Comparison of ENCODE assay signal across 8 cellular contexts in the genomic region with DNA sequence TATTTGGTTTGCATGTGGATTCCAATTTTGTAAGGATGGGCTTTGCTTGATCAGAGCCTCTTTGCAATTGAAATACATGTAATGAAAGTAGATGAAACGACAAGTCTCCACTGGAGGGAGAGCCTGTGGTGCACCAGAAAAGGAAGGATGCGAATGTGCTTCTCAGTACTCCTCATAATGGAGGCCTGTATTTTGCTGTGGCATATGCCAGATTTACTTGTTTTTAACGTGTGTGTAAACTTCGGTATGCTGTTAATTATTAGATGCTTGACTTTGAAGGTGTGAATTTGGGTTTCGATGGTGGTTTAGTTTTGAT. TPM values are rescaled to one million over a fixed set of nuclear protein-coding genes. Genes with fewer than 3 reads are reported as not detected.
DNase-seq lines count a peak whose midpoint lies in the region; ATAC-seq and TF ChIP-seq lines count a peak whose summit lies in the region.

No MANE protein-coding gene starts in this region.

- H3K36me3 Mint-ChIP-seq in CD4-positive, alpha-beta memory T cell = peaks cover 44 to 59% of the 10 kb centered on the region in 2 donors

- in situ Hi-C loops in astrocyte of the spinal cord (cut with HindIII; ENCODE audit: low sequenced_read_pairs) = no loop called here

- peaks cover 0 to 3% (median 0%) of the 10 kb centered on the region in 8 donors for H3K9me3 Mint-ChIP-seq in CD4-positive, alpha-beta memory T cell

- H3K4me3 ChIP-seq in CD4-positive, alpha-beta memory T cell (ENCODE audit: low read length in 2 of 2) = peak overlapping the region; percentile 42 to 84
- no peak overlapping the region for H3K4me3 ChIP-seq in astrocyte of the spinal cord (ENCODE audit: low read depth, low read length)

- peak overlapping the region; percentile 69 for H3K27ac ChIP-seq in CD4-positive, alpha-beta memory T cell (ENCODE audit: low read depth, low read length)

- CTCF ChIA-PET in CD4-positive, alpha-beta memory T cell (lab: Charles Lee; ENCODE audit: partially characterized antibody) = interaction anchor here (0.9 to 6.9 kb wide), 7 partner anchors 20 to 297 kb away, joined by 3 to 55 read pairs (median 6); no protein-coding TSS in a partner anchor

- no peaks in the 10 kb centered on the region for H3K9me3 ChIP-seq in CD4-positive, alpha-beta memory T cell (ENCODE audit: control insufficient read depth in 1 of 2, low read length in 2 of 2)

- ATAC-seq in GM19324 (IDR thresholded peaks at IDR 0.05; ENCODE audit: low FRiP score, unreplicated experiment) (peak; percentile 29), GM21576 (IDR thresholded peaks at IDR 0.05; ENCODE audit: unreplicated experiment) (no peak), HG03521 (IDR thresholded peaks at IDR 0.05; ENCODE audit: unreplicated experiment) (no peak)

- POLR2A ChIA-PET in CD4-positive, alpha-beta memory T cell (lab: Charles Lee; ENCODE audit: partially characterized antibody) = interaction anchor here (1.0 to 11.3 kb wide), 18 partner anchors 14 to 295 kb away, joined by 3 to 338 read pairs (median 7); no protein-coding TSS in a partner anchor

- H3K36me3 ChIP-seq in CD4-positive, alpha-beta memory T cell (ENCODE audit: insufficient read depth, low read length) = peaks cover 11% of the 10 kb centered on the region

- peak; percentile 51 to 63 (median 55) for DNase-seq in CD4-positive, alpha-beta memory T cell
- peak; percentile 19 for DNase-seq in NCI-H748 (lab: John Stamatoyannopoulos, UW; ENCODE audit: unreplicated experiment)
- DNase-seq in astrocyte of the spinal cord (ENCODE audit: low read depth, low spot score) = peak; percentile 61
- DNase-seq in kidney tubule cell (ENCODE audit: low spot score) = peak; percentile 35
- no peak for DNase-seq in stimulated activated CD8-positive, alpha-beta memory T cell treated with anti-CD3 and anti-CD28 coated beads, Interleukin-4, amount 100 ng/mL, for 48 hours

- peak; percentile 49 for TF ChIP-seq CTCF in astrocyte of the spinal cord (IDR thresholded peaks at IDR 0.05; ENCODE audit: low read depth, low read length)

- peak overlapping the region; percentile 91 to 100 (median 98) for H3K4me3 Mint-ChIP-seq in CD4-positive, alpha-beta memory T cell

- peaks cover 47 to 72% (median 56%) of the 10 kb centered on the region in 4 donors for H3K4me1 Mint-ChIP-seq in CD4-positive, alpha-beta memory T cell

- no peaks in the 10 kb centered on the region for H3K27me3 Mint-ChIP-seq in CD4-positive, alpha-beta memory T cell

- H3K4me1 ChIP-seq in CD4-positive, alpha-beta memory T cell (ENCODE audit: insufficient read depth, low read length) = peaks cover 61% of the 10 kb centered on the region

- no peaks in the 10 kb centered on the region for H3K27me3 ChIP-seq in CD4-positive, alpha-beta memory T cell (ENCODE audit: insufficient read depth, low read length)

- intact Hi-C loops in CD4-positive, alpha-beta memory T cell (cut with micrococcal nuclease) = loop anchor here (1.0 to 5.0 kb wide), 11 partner anchors 47 to 381 kb away; no protein-coding TSS in a partner anchor

- peak overlapping the region; percentile 85 to 98 (median 95) for H3K27ac Mint-ChIP-seq in CD4-positive, alpha-beta memory T cell

RNA-seq across cellular contexts. Expression of gene DYRK2, which starts 2.8 kb away (rescaled TPM):
- total RNA-seq in CD4-positive, alpha-beta memory T cell = 100 to 1,000 TPM; 167 to 170 TPM
- 10 to 100 TPM; 30.8 to 79.3 TPM for polyA plus RNA-seq in CD4-positive, alpha-beta memory T cell
